Comparison of ENCODE assay signal across 8 cellular contexts in genomic region chr22:49826603-49827306, GRCh38. TPM values are rescaled to one million over a fixed set of nuclear protein-coding genes. Genes with fewer than 3 reads are reported as not detected.
DNase-seq lines count a peak whose midpoint lies in the region; ATAC-seq and TF ChIP-seq lines count a peak whose summit lies in the region.

No MANE protein-coding gene starts in this region.

- DNase-seq in Daoy (ENCODE audit: low read depth) (peak; percentile 30), germinal center (ENCODE audit: low spot score) (peak; percentile 28), osteocyte (ENCODE audit: extremely low spot score, unreplicated experiment) (no peak), NCI-H345 treated with DMSO at 0.1 percent for 48 hours (lab: John Stamatoyannopoulos, UW; ENCODE audit: unreplicated experiment) (no peak), OCI-M2 (lab: John Stamatoyannopoulos, UW; ENCODE audit: unreplicated experiment) (no peak)
- DNase-seq in activated effector memory CD4-positive, alpha-beta T cell treated with Interleukin-2 at 50 U/mL for 16 hours = peak; percentile 42

- peak overlapping the region; percentile 80 for H3K9ac ChIP-seq in HUES6 (ENCODE audit: low read length)

- H3K27ac Mint-ChIP-seq in osteocyte (ENCODE audit: unreplicated experiment) = peak overlapping the region; percentile 87

- peaks cover 18% of the 10 kb centered on the region for H3K4me1 ChIP-seq in HUES6 (ENCODE audit: control insufficient read depth, insufficient read depth, low read length)

- H3K27ac ChIP-seq in HUES6 (ENCODE audit: low read depth, low read length) = peak overlapping the region; percentile 27; the same call in 1 of the 2 replicates

- peaks cover 23% of the 10 kb centered on the region for H3K36me3 Mint-ChIP-seq in osteocyte (ENCODE audit: unreplicated experiment)

- peak overlapping the region; percentile 85 for H3K4me3 Mint-ChIP-seq in osteocyte (ENCODE audit: unreplicated experiment)

- H3K27me3 ChIP-seq in HUES6 (ENCODE audit: control insufficient read depth, insufficient read depth, low read length) = no peaks in the 10 kb centered on the region

- peaks cover 12% of the 10 kb centered on the region for H3K9me3 Mint-ChIP-seq in osteocyte (ENCODE audit: unreplicated experiment)

- no peak for TF ChIP-seq CTCF in osteocyte (IDR thresholded peaks at IDR 0.05)

- H3K4me1 Mint-ChIP-seq in osteocyte (ENCODE audit: unreplicated experiment) = peaks cover 29% of the 10 kb centered on the region

- H3K27me3 Mint-ChIP-seq in osteocyte (ENCODE audit: unreplicated experiment) = peaks cover 10% of the 10 kb centered on the region

- H3K9me3 ChIP-seq in HUES6 (ENCODE audit: control insufficient read depth, insufficient read depth, low read depth, low read length) = peaks cover 23% of the 10 kb centered on the region

- peak overlapping the region; percentile 85 for H3K4me3 ChIP-seq in HUES6 (ENCODE audit: low read depth, low read length)

- H3K36me3 ChIP-seq in HUES6 (ENCODE audit: control insufficient read depth, insufficient read depth, low read length) = peaks cover 33% of the 10 kb centered on the region

- ATAC-seq in GM21515 (IDR thresholded peaks at IDR 0.05; ENCODE audit: unreplicated experiment) = no peak

RNA-seq across cellular contexts. Expression of gene BRD1, which starts 0.9 kb away (rescaled TPM):
- 15.4 and 20.1 TPM in 2 replicates for total RNA-seq in Daoy (2014; rRNA removed; shearing (Covaris generic))
- 34.3 and 40.6 TPM in 2 replicates for total RNA-seq in osteocyte

RNA-seq across cellular contexts. Expression of gene ZBED4, which starts 26.9 kb away (rescaled TPM):
- total RNA-seq in Daoy (2014; rRNA removed; shearing (Covaris generic)) = 10.6 and 12.1 TPM in 2 replicates
- total RNA-seq in osteocyte = 17.2 and 17.3 TPM in 2 replicates

Comparison
In these comparisons a context has a peak if more than half of its experiments do, and no peak if none do; other contexts are left out.
1. DNase-seq: peak in Daoy (single experiment), activated effector memory CD4-positive, alpha-beta T cell treated with Interleukin-2 at 50 U/mL for 16 hours (single experiment) and germinal center (single experiment); none in osteocyte (single experiment), NCI-H345 treated with DMSO at 0.1 percent for 48 hours (single experiment) and OCI-M2 (single experiment).